Comparison of ENCODE assay signal across 8 cellular contexts in genomic region chr15:66700412-66700801, GRCh38. TPM values are rescaled to one million over a fixed set of nuclear protein-coding genes. Genes with fewer than 3 reads are reported as not detected.
DNase-seq lines count a peak whose midpoint lies in the region; ATAC-seq and TF ChIP-seq lines count a peak whose summit lies in the region.

No MANE protein-coding gene starts in this region.

- H2AFZ ChIP-seq in IMR-90 (replicated peaks; ENCODE audit: low read length, poor library complexity) = peak overlapping the region; percentile 95

- H2BK5ac ChIP-seq in IMR-90 (ENCODE audit: low read depth, low read length, poor library complexity, severe bottlenecking) = no peak overlapping the region

- peak overlapping the region; percentile 50; the same call in 1 of the 2 replicates for H3K56ac ChIP-seq in IMR-90 (ENCODE audit: extremely low read depth, insufficient read depth, low read length)

- CTCF ChIA-PET in BJ (lab: Yijun Ruan, JAX) = interaction anchor here (1.3 to 13.6 kb wide), 6 partner anchors 69 to 161 kb away, joined by 3 to 155 read pairs (median 12); no protein-coding TSS in a partner anchor
- CTCF ChIA-PET in IMR-90 (lab: Yijun Ruan, JAX) = no interaction called here

- no peak overlapping the region for H2BK20ac ChIP-seq in IMR-90 (ENCODE audit: low read depth, low read length)

- peak overlapping the region; percentile 44 for H3K9ac ChIP-seq in IMR-90 (ENCODE audit: low read depth, low read length)

- POLR2A ChIA-PET in BJ (lab: Charles Lee) (no interaction called here), IMR-90 (lab: Charles Lee; ENCODE audit: unreplicated experiment) (interaction anchor here (0.5 to 0.6 kb wide), 2 partner anchors 28 to 318 kb away, joined by 3 to 5 read pairs; no protein-coding TSS in a partner anchor)

- H3K27ac ChIP-seq in IMR-90 (ENCODE audit: insufficient read depth, low read length) = peak overlapping the region; percentile 24; the same call in 1 of the 2 replicates

- WGBS in IMR-90 (ENCODE audit: extremely low coverage in 2 of 2, insufficient read length in 1 of 2), 2 experiments = 43% methylated on average over 5 of the region's 13 CpGs; no CpG with 5 or more reads in 1 of the 2 experiments

- H3K9me1 ChIP-seq in IMR-90 (ENCODE audit: insufficient read depth, low read length) = no peaks in the 10 kb centered on the region

- intact Hi-C loops in IMR-90 (cut with micrococcal nuclease) = loop anchor here (5.0 to 10.0 kb wide), 2 partner anchors 47 to 196 kb away; partner anchors contain the start of genes RPL4 and ZWILCH
- intact Hi-C loops in natural killer cell (cut with micrococcal nuclease) = no loop called here

- H3K4me3 ChIP-seq in BJ (ENCODE audit: low read depth, low read length) (peak overlapping the region; percentile 50), IMR-90 (ENCODE audit: insufficient read depth, low read depth, low read length) (peak overlapping the region; percentile 57)

- ATAC-seq in IMR-90 (ENCODE audit: low read depth) (no peak), natural killer cell (no peak), GM18868 (IDR thresholded peaks at IDR 0.05; ENCODE audit: unreplicated experiment) (no peak)
- no peak for ATAC-seq in central memory CD8-positive, alpha-beta T cell (replicated peaks; ENCODE audit: extremely low read depth, poor library complexity, severe bottlenecking)

- H3K79me1 ChIP-seq in IMR-90 (ENCODE audit: low read depth in 1 of 2, low read length in 2 of 2) = peaks cover 0 to 16% of the 10 kb centered on the region in 2 experiments; a peak in 2 of 4 replicates

- H3K14ac ChIP-seq in IMR-90 (replicated peaks; ENCODE audit: low read depth, low read length) = peak overlapping the region; percentile 20; the same call in 1 of the 2 replicates

- H3K36me3 ChIP-seq in BJ (ENCODE audit: control insufficient read depth, insufficient read depth, low read length) (no peaks in the 10 kb centered on the region), IMR-90 (ENCODE audit: control insufficient read depth, insufficient read depth, low read length) (no peaks in the 10 kb centered on the region)

- H2AK5ac ChIP-seq in IMR-90 (ENCODE audit: low read depth, low read length) = peak overlapping the region; percentile 49; the same call in 1 of the 2 replicates

- peaks cover 25% of the 10 kb centered on the region for H3K27me3 Mint-ChIP-seq in central memory CD8-positive, alpha-beta T cell
- H3K27me3 Mint-ChIP-seq in natural killer cell (ENCODE audit: low read depth in 2 of 2) = peaks cover 13 to 16% of the 10 kb centered on the region in 2 donors

- peak overlapping the region; percentile 0; the same call in 1 of the 2 replicates for H4K5ac ChIP-seq in IMR-90 (ENCODE audit: low read depth, low read length)

- peaks cover 22% of the 10 kb centered on the region for H3K4me1 Mint-ChIP-seq in central memory CD8-positive, alpha-beta T cell
- H3K4me1 Mint-ChIP-seq in natural killer cell = peaks cover 6 to 29% of the 10 kb centered on the region in 2 donors

- peaks cover 2% of the 10 kb centered on the region for H3K36me3 Mint-ChIP-seq in central memory CD8-positive, alpha-beta T cell (ENCODE audit: insufficient read depth)
- H3K36me3 Mint-ChIP-seq in natural killer cell = no peaks in the 10 kb centered on the region

- H3K18ac ChIP-seq in IMR-90 (ENCODE audit: low read depth, low read length) = peak overlapping the region; percentile 5; the same call in 1 of the 2 replicates

- peak overlapping the region; percentile 82 for H3K4me3 Mint-ChIP-seq in central memory CD8-positive, alpha-beta T cell
- H3K4me3 Mint-ChIP-seq in natural killer cell = peak overlapping the region; percentile 87

- peaks cover 22% of the 10 kb centered on the region for H4K20me1 ChIP-seq in IMR-90 (ENCODE audit: insufficient read depth, low read length)

- in situ Hi-C loops in IMR-90 (cut with MboI; ENCODE audit: low sequenced_read_pairs) = loop anchor here (25.0 kb wide), 1 partner anchor 137 kb away; no protein-coding TSS in a partner anchor
- in situ Hi-C loops in GM13977 (cut with MboI; ENCODE audit: low pct_unique_long_range_greater_than_20kb, low sequenced_read_pairs, unreplicated experiment) = no loop called here

- peaks cover 4% of the 10 kb centered on the region for H3K4me1 ChIP-seq in IMR-90 (ENCODE audit: control insufficient read depth, insufficient read depth, low read length)

- peak overlapping the region; percentile 11 to 81; a peak in 3 of 4 replicates for H4K8ac ChIP-seq in IMR-90 (ENCODE audit: low read depth in 2 of 2, low read length in 2 of 2)

- dilution Hi-C loops in IMR-90 (cut with HindIII; ENCODE audit: low sequenced_read_pairs, unreplicated experiment) = no loop called here

- H3K9me3 ChIP-seq in IMR-90 (ENCODE audit: control insufficient read depth, insufficient read depth, low read length) = no peaks in the 10 kb centered on the region

- BruUV-seq in IMR-90 (replicated peaks; lab: Mats Ljungman, UMichigan) = no TSS peak

- peak overlapping the region; percentile 76 for H3K4ac ChIP-seq in IMR-90 (ENCODE audit: low read depth, low read length)

- H3K23ac ChIP-seq in IMR-90 (ENCODE audit: low read depth, low read length) = 0 out of 2 replicates have a peak overlapping the region, but pooled peaks have one; percentile 58

- TF ChIP-seq POLR2A in IMR-90 (IDR thresholded peaks at IDR 0.05; ENCODE audit: low read depth, low read length) = no peak

- no peak for DNase-seq in BJ (ENCODE audit: low read depth)
- DNase-seq in IMR-90 = no peak
- DNase-seq in central memory CD8-positive, alpha-beta T cell (ENCODE audit: low spot score in 2 of 2) = no peak
- DNase-seq in natural killer cell = no peak
- DNase-seq in kidney tubule cell (ENCODE audit: low spot score) = no peak
- no peak for DNase-seq in GM13977 (ENCODE audit: low spot score)
- no peak for DNase-seq in GF-D8 (lab: John Stamatoyannopoulos, UW)

- H2AK9ac ChIP-seq in IMR-90 (replicated peaks; ENCODE audit: low read depth, low read length, poor library complexity) = peak overlapping the region; percentile 1

- H3K27me3 ChIP-seq in BJ (ENCODE audit: control insufficient read depth, insufficient read depth, low read length) (no peaks in the 10 kb centered on the region), IMR-90 (ENCODE audit: control insufficient read depth, insufficient read depth, low read length) (no peaks in the 10 kb centered on the region)

- no peaks in the 10 kb centered on the region for H3K9me3 Mint-ChIP-seq in central memory CD8-positive, alpha-beta T cell
- no peaks in the 10 kb centered on the region for H3K9me3 Mint-ChIP-seq in natural killer cell

- 0 out of 3 replicates have a peak overlapping the region, but pooled peaks have one; percentile 5 for H2BK15ac ChIP-seq in IMR-90 (ENCODE audit: low read depth, low read length)

- TF ChIP-seq CTCF in BJ (IDR thresholded peaks at IDR 0.05; ENCODE audit: insufficient read depth, low read depth, low read length) = no peak
- TF ChIP-seq CTCF in IMR-90 (conservative IDR thresholded peaks at IDR 0.05; ENCODE audit: low read depth, low read length) = no peak
- TF ChIP-seq CTCF in natural killer cell (IDR thresholded peaks at IDR 0.05) = no peak
- no peak for TF ChIP-seq CTCF in GM13977 (IDR thresholded peaks at IDR 0.05; ENCODE audit: extremely low read depth, insufficient read depth, missing control alignments)

- H2BK120ac ChIP-seq in IMR-90 (ENCODE audit: low read depth, low read length) = peak overlapping the region; percentile 49; the same call in 1 of the 2 replicates

- H3K27ac Mint-ChIP-seq in central memory CD8-positive, alpha-beta T cell (ENCODE audit: low read depth) = no peak overlapping the region
- H3K27ac Mint-ChIP-seq in natural killer cell = no peak overlapping the region

- H4K91ac ChIP-seq in IMR-90 (ENCODE audit: insufficient read depth, low read depth, low read length) = peak overlapping the region; percentile 9; the same call in 1 of the 2 replicates

- no peak for TF ChIP-seq RAD21 in IMR-90 (IDR thresholded peaks at IDR 0.05; ENCODE audit: low read length)

- peak overlapping the region; percentile 94 for H3K4me2 ChIP-seq in IMR-90 (ENCODE audit: low read depth, low read length)

TF ChIP-seq in IMR-90, 13 proteins besides CTCF, POLR2A, EP300 and RAD21:
- TF ChIP-seq NFE2L2 (IDR thresholded peaks at IDR 0.05; ENCODE audit: low read depth, low read length) = no peak
- TF ChIP-seq MXI1 (IDR thresholded peaks at IDR 0.05; ENCODE audit: borderline replicate concordance, low read depth, low read length) = no peak
- no peak for TF ChIP-seq MAZ (IDR thresholded peaks at IDR 0.05; ENCODE audit: borderline replicate concordance, low read depth, low read length)
TF ChIP-seq in IMR-90: peak in this region for 0.

RNA-seq across cellular contexts. Expression of gene SMAD6, which starts 1.6 kb away (rescaled TPM):
- 2.5 and 3.8 TPM in 2 replicates for polyA plus RNA-seq in BJ (2011; rRNA removed)
- polyA minus RNA-seq in BJ (2011; rRNA and poly(A)+ RNA removed) = 8.8 and 10.2 TPM in 2 replicates
- 3.6 and 4.8 TPM in 2 replicates for total RNA-seq in IMR-90 (2012; rRNA removed)
- polyA plus RNA-seq in IMR-90 (2012; rRNA removed) = 8.5 and 13.6 TPM in 2 replicates
- 4.7 and 9.3 TPM in 2 replicates for polyA plus RNA-seq in IMR-90 (2012; cell fraction: cytosol; rRNA removed)
- 17.3 and 42.6 TPM in 2 replicates for polyA plus RNA-seq in IMR-90 (2012; cell fraction: nucleus; rRNA removed; ENCODE audit: low replicate concordance)
- total RNA-seq in natural killer cell = under 1 TPM; 0.07 to 0.38 (median 0.09) TPM
